ENCODE assay signal across 20 cellular contexts in genomic region chr13:28678809-28679208, GRCh38. TPM values are rescaled to one million over a fixed set of nuclear protein-coding genes. Genes with fewer than 3 reads are reported as not detected.
A peak's percentile ranks its signal among the peaks of the same experiment; 100 is the strongest.
DNase-seq lines count a peak whose midpoint lies in the region; ATAC-seq and TF ChIP-seq lines count a peak whose summit lies in the region.
"Had no signal": no experiment of that assay in that cellular context is flagged by ENCODE, and none has a peak within 500 bp of the region (broad histone marks: within the 10 kb centered on the region; RNA-seq: fewer than 3 reads in every experiment).

No MANE protein-coding gene starts in this region.

- no peaks in the 10 kb centered on the region for H3K9me3 Mint-ChIP-seq in endodermal cell
- no peaks in the 10 kb centered on the region; a peak in 1 of 5 replicates for H3K9me3 Mint-ChIP-seq in H9
- H3K9me3 Mint-ChIP-seq: memory B cell, neural progenitor cell had no signal

- H3K4me2 ChIP-seq in H9 (ENCODE audit: insufficient read depth, insufficient read length, low read length): no peak overlapping the region
- H3K4me2 ChIP-seq: neural progenitor cell had no signal

- no peak overlapping the region for H3K14ac ChIP-seq in H9 (ENCODE audit: insufficient read depth, low read length)

- H3K36me3 Mint-ChIP-seq in endodermal cell (ENCODE audit: low read depth) (peaks cover 34% of the 10 kb centered on the region), H9 (ENCODE audit: insufficient read depth in 1 of 3, low read depth in 3 of 3) (peaks cover 17 to 48% (median 25%) of the 10 kb centered on the region in 3 experiments; a peak in 6 of 7 replicates)

- no peak overlapping the region for H2BK120ac ChIP-seq in H9 (ENCODE audit: low read depth, low read length, poor library complexity, severe bottlenecking)

- TF ChIP-seq POLR2A in NB4 (IDR thresholded peaks at IDR 0.05; ENCODE audit: extremely low read depth, insufficient read length): no peak

- WGBS in heart right ventricle, 2 donors: 71 to 88% methylated on average over 1 of the region's 1 CpG
- 92% methylated on average over 1 of the region's 1 CpG; no CpG with 5 or more reads in 1 of the 2 experiments for WGBS in endodermal cell (ENCODE audit: insufficient coverage in 1 of 2, insufficient read length in 1 of 2), 2 experiments
- no CpG with 5 or more reads among the region's 1 CpG for WGBS in H9 (ENCODE audit: extremely low coverage, insufficient read length, low lambda C conversion rate)

- ATAC-seq in heart right ventricle (no peak), left cardiac atrium (no peak), HG03439 (IDR thresholded peaks at IDR 0.05; ENCODE audit: unreplicated experiment) (no peak)
- ATAC-seq: activated CD4-positive, CD25-positive, alpha-beta regulatory T cell treated with anti-CD3 and anti-CD28 coated beads, Interleukin-2, amount 50 U/mL, for 24 hours; activated CD8-positive, alpha-beta memory T cell treated with anti-CD3 and anti-CD28 coated beads, Interleukin-2, amount 10 ng/mL, durations not matched to agents 7 days and 5 days; gastroesophageal sphincter; right cardiac atrium had no signal

- H4K20me1 ChIP-seq in H9 (ENCODE audit: control insufficient read depth, insufficient read depth, insufficient read length): no peaks in the 10 kb centered on the region

- no peaks in the 10 kb centered on the region for H3K79me2 ChIP-seq in H9 (ENCODE audit: insufficient read depth, low read length)

- H3K4me3 ChIP-seq in heart right ventricle (no peak overlapping the region), NB4 (ENCODE audit: low read depth, low read length) (no peak overlapping the region), endodermal cell (ENCODE audit: low read length) (no peak overlapping the region)
- H3K4me3 ChIP-seq: ascending aorta, gastroesophageal sphincter, neural progenitor cell, testis had no signal

- H3K23ac ChIP-seq in H9 (ENCODE audit: insufficient read length, low read depth, low read length): no peak overlapping the region

- H2AFZ ChIP-seq in H9 (ENCODE audit: low read length): no peak overlapping the region
- H2AFZ ChIP-seq: neural progenitor cell had no signal

- no peak overlapping the region for H3K27ac Mint-ChIP-seq in endodermal cell
- no peak overlapping the region for H3K27ac Mint-ChIP-seq in H9
- H3K27ac Mint-ChIP-seq: activated CD8-positive, alpha-beta memory T cell treated with anti-CD3 and anti-CD28 coated beads, Interleukin-2, amount 10 ng/mL, durations not matched to agents 7 days and 5 days; neural progenitor cell had no signal

- H3K27me3 Mint-ChIP-seq in endodermal cell (ENCODE audit: insufficient read depth): no peaks in the 10 kb centered on the region
- H3K27me3 Mint-ChIP-seq in H9 (ENCODE audit: low read depth): no peaks in the 10 kb centered on the region
- H3K27me3 Mint-ChIP-seq: activated CD8-positive, alpha-beta memory T cell treated with anti-CD3 and anti-CD28 coated beads, Interleukin-2, amount 10 ng/mL, durations not matched to agents 7 days and 5 days; memory B cell had no signal

- H3K4me1 Mint-ChIP-seq in endodermal cell (no peaks in the 10 kb centered on the region), H9 (peaks cover under 1 to 1% of the 10 kb centered on the region in 2 experiments; a peak in 2 of 4 replicates)
- H3K4me1 Mint-ChIP-seq: memory B cell, neural progenitor cell had no signal

- no peak overlapping the region for H2BK5ac ChIP-seq in H9 (ENCODE audit: insufficient read length, low read length)

- DNase-seq in heart right ventricle (no peak), left cardiac atrium (no peak), NB4 (ENCODE audit: low read depth) (no peak), endodermal cell (no peak), NCI-H2081 treated with DMSO at 0.1 percent for 48 hours (lab: John Stamatoyannopoulos, UW) (no peak), NCI-H2227 treated with DMSO at 0.1 percent for 48 hours (lab: John Stamatoyannopoulos, UW) (no peak), H9 (no peak)
- DNase-seq: ACHN; activated CD8-positive, alpha-beta memory T cell treated with anti-CD3 and anti-CD28 coated beads, Interleukin-2, amount 10 ng/mL, durations not matched to agents 7 days and 5 days; activated effector memory CD4-positive, alpha-beta T cell treated with anti-CD3 and anti-CD28 coated beads, Interleukin-2, amount 50 U/mL, for 16 hours; NCI-H1436 treated with DMSO at 0.1 percent for 48 hours; right cardiac atrium; stimulated activated CD4-positive, alpha-beta T cell treated with anti-CD3 and anti-CD28 coated beads, Interleukin-2, amount 100 ng/mL, for 24 hours; testis had no signal

- no peak overlapping the region for H3K18ac ChIP-seq in H9 (ENCODE audit: insufficient read length, low read depth, low read length)

- H4K91ac ChIP-seq in H9 (ENCODE audit: insufficient read length, low read depth, low read length): no peak overlapping the region

- H2BK15ac ChIP-seq in H9 (ENCODE audit: low read depth, low read length): no peak overlapping the region

- H3K4me3 Mint-ChIP-seq in endodermal cell (no peak overlapping the region), H9 (no peak overlapping the region)
- H3K4me3 Mint-ChIP-seq: activated CD8-positive, alpha-beta memory T cell treated with anti-CD3 and anti-CD28 coated beads, Interleukin-2, amount 10 ng/mL, durations not matched to agents 7 days and 5 days; memory B cell; neural progenitor cell had no signal

- no peak overlapping the region for H3T11ph ChIP-seq in H9 (ENCODE audit: low read length)

- H3K79me1 ChIP-seq in H9 (ENCODE audit: insufficient read depth, low read depth, low read length, poor library complexity, severe bottlenecking): no peaks in the 10 kb centered on the region

- H3K9ac ChIP-seq in endodermal cell (ENCODE audit: extremely low read depth, low read length, poor library complexity, severe bottlenecking): no peak overlapping the region
- no peak overlapping the region for H3K9ac ChIP-seq in H9 (ENCODE audit: extremely low read depth, insufficient read length, low read length)
- H3K9ac ChIP-seq: neural progenitor cell had no signal

- no peaks in the 10 kb centered on the region for H3K23me2 ChIP-seq in H9 (ENCODE audit: insufficient read length, low read depth, low read length, poor library complexity, severe bottlenecking)

- H4K8ac ChIP-seq in H9 (replicated peaks; ENCODE audit: insufficient read length, low read depth, low read length): no peak overlapping the region

- H3K9me3 ChIP-seq in heart right ventricle (no peaks in the 10 kb centered on the region), endodermal cell (ENCODE audit: control insufficient read depth, low read length) (no peaks in the 10 kb centered on the region), H9 (ENCODE audit: control insufficient read depth, low read depth, low read length) (no peaks in the 10 kb centered on the region)
- H3K9me3 ChIP-seq: ascending aorta, gastroesophageal sphincter, testis had no signal

- no peaks in the 10 kb centered on the region for H3K27me3 ChIP-seq in heart right ventricle
- H3K27me3 ChIP-seq in endodermal cell (ENCODE audit: control insufficient read depth, insufficient read depth, low read length, poor library complexity, severe bottlenecking): no peaks in the 10 kb centered on the region
- H3K27me3 ChIP-seq in H9 (ENCODE audit: insufficient read depth, low read length): no peaks in the 10 kb centered on the region
- H3K27me3 ChIP-seq: ascending aorta, gastroesophageal sphincter, neural progenitor cell, testis had no signal

- no peak overlapping the region for H2BK20ac ChIP-seq in H9 (ENCODE audit: low read depth, low read length, poor library complexity, severe bottlenecking)

- H3K4me1 ChIP-seq in heart right ventricle: no peaks in the 10 kb centered on the region
- no peaks in the 10 kb centered on the region for H3K4me1 ChIP-seq in endodermal cell (ENCODE audit: control insufficient read depth, insufficient read depth, low read length)
- no peaks in the 10 kb centered on the region for H3K4me1 ChIP-seq in H9 (ENCODE audit: insufficient read depth, low read length)
- H3K4me1 ChIP-seq: ascending aorta, gastroesophageal sphincter, neural progenitor cell, testis had no signal

- intact Hi-C loops in heart right ventricle (cut with DNase I): loop anchor here in 2 of 10 donors (5.0 to 10.0 kb wide), 2 partner anchors 116 to 118 kb away; no protein-coding TSS in a partner anchor
- intact Hi-C loops in left cardiac atrium (cut with DNase I): loop anchor here in 1 of 2 donors (2.0 kb wide), 1 partner anchor 118 kb away; no protein-coding TSS in a partner anchor

- H3K36me3 ChIP-seq in heart right ventricle (peaks cover 0 to 74% (median 43%) of the 10 kb centered on the region in 9 donors), endodermal cell (ENCODE audit: control insufficient read depth, insufficient read depth, low read length) (peaks cover 65% of the 10 kb centered on the region)

- H3K27ac ChIP-seq in heart right ventricle: no peak overlapping the region
- H3K27ac ChIP-seq in endodermal cell (ENCODE audit: low read depth, low read length): no peak overlapping the region
- no peak overlapping the region for H3K27ac ChIP-seq in H9 (ENCODE audit: insufficient read length, low read depth, low read length)
- H3K27ac ChIP-seq: ascending aorta, gastroesophageal sphincter, neural progenitor cell, testis had no signal

- TF ChIP-seq CTCF in heart right ventricle (IDR thresholded peaks at IDR 0.05) (peak in 5 of 9 donors; percentile 7 to 23 (median 16)), NB4 (IDR thresholded peaks at IDR 0.05; ENCODE audit: low read depth, low read length) (peak; percentile 5), endodermal cell (conservative IDR thresholded peaks at IDR 0.05) (peak; percentile 58), H9 (conservative IDR thresholded peaks at IDR 0.05) (no peak; the same call in 2 of the 3 replicates)

- no peak overlapping the region for H4K5ac ChIP-seq in H9 (ENCODE audit: insufficient read length, low read depth, low read length)

- H2BK12ac ChIP-seq in H9 (ENCODE audit: insufficient read length, low read depth, low read length): no peak overlapping the region

- H3K56ac ChIP-seq in H9 (ENCODE audit: insufficient read length, low read depth, low read length): no peak overlapping the region

- H3K4ac ChIP-seq in H9 (ENCODE audit: low read depth, low read length): no peak overlapping the region

- H2AK5ac ChIP-seq in H9 (ENCODE audit: insufficient read length, low read length): no peak overlapping the region

RNA-seq across cellular contexts. Expression of gene POMP, which starts 19.9 kb away (rescaled TPM):
- 100 to 1,000 TPM in 7 of 10 donors, 10 to 100 TPM in 3; 91.7 to 120 (median 101) TPM for total RNA-seq in heart right ventricle
- 100 to 1,000 TPM in 1 of 2 donors, 10 to 100 TPM in 1; 69.1 to 134 TPM for polyA plus RNA-seq in heart right ventricle
- total RNA-seq in left cardiac atrium: 100 to 1,000 TPM in 1 of 2 donors, 10 to 100 TPM in 1; 86.1 to 103 TPM
- total RNA-seq in endodermal cell: 10 to 100 TPM; 88.8 to 95.4 TPM
- polyA plus RNA-seq in endodermal cell (2013, experiment 1 of 2): 95.9 TPM
- 94.3 TPM for polyA plus RNA-seq in endodermal cell (2013, experiment 2 of 2)
- 102 and 103 TPM in 2 replicates for total RNA-seq in H9 (2021)

RNA-seq across cellular contexts. Expression of gene SLC46A3, which starts 40.0 kb away (rescaled TPM):
- total RNA-seq in heart right ventricle: 10 to 100 TPM in 9 of 10 donors, 1 to 10 TPM in 1; 9.1 to 19.3 (median 13.0) TPM
- 10 to 100 TPM; 10.6 to 13.8 TPM for polyA plus RNA-seq in heart right ventricle
- 10 to 100 TPM; 15.0 to 17.6 TPM for total RNA-seq in left cardiac atrium
- total RNA-seq in endodermal cell: 1 to 10 TPM; 1.8 to 2.9 TPM
- 1.6 TPM for polyA plus RNA-seq in endodermal cell (2013, experiment 1 of 2)
- 2.2 TPM for polyA plus RNA-seq in endodermal cell (2013, experiment 2 of 2)
- total RNA-seq in H9 (2021): 0.22 and 0.26 TPM in 2 replicates
